In genomic region chr1:25534389-25534788, GRCh38 we compare ENCODE assay signal across 22 cellular contexts.
"Had no signal": no experiment of that assay in that cellular context is flagged by ENCODE, and none has a peak within 500 bp of the region (broad histone marks: within the 10 kb centered on the region; RNA-seq: fewer than 3 reads in every experiment).

No MANE protein-coding gene starts in this region.

- ATAC-seq: activated T-cell treated with anti-CD3 and anti-CD28 coated beads, Interleukin-2, amount 50 U/mL, for 72 hours; gastroesophageal sphincter; heart left ventricle; left ventricle myocardium superior; sciatic nerve; T-helper 17 cell had no signal

- H3K27me3 ChIP-seq: gastroesophageal sphincter, heart left ventricle, upper lobe of left lung had no signal

- H3K27me3 Mint-ChIP-seq: activated CD4-positive, alpha-beta memory T cell treated with anti-CD3 and anti-CD28 coated beads for 36 hours; T-helper 17 cell had no signal

- DNase-seq: activated CD4-positive, alpha-beta memory T cell treated with anti-CD3 and anti-CD28 coated beads for 36 hours; activated CD4-positive, alpha-beta T cell treated with anti-CD3 and anti-CD28 coated beads for 48 hours; activated CD4-positive, CD25-positive, alpha-beta regulatory T cell; activated effector memory CD4-positive, alpha-beta T cell treated with Interleukin-2 at 50 U/mL for 16 hours; activated naive CD4-positive, alpha-beta T cell treated with anti-CD3 and anti-CD28 coated beads for 36 hours; activated T-cell treated with anti-CD3 and anti-CD28 coated beads, Interleukin-2, amount 50 U/mL, for 72 hours; amygdala; cerebellar nuclear complex; cortex of kidney; endodermal cell; heart left ventricle; left ventricle myocardium superior; small intestine; stimulated activated CD4-positive, alpha-beta T cell treated with anti-CD3 and anti-CD28 coated beads, Interleukin-15, amount 100 ng/mL, for 24 hours; stimulated activated CD4-positive, alpha-beta T cell treated with anti-CD3 and anti-CD28 coated beads, Interleukin-2, amount 100 ng/mL, for 48 hours; stimulated activated naive CD4-positive, alpha-beta T cell treated with Interleukin-2 at 50 U/mL for 16 hours; T-helper 17 cell; upper lobe of left lung had no signal

- H3K4me1 ChIP-seq: gastroesophageal sphincter, heart left ventricle, upper lobe of left lung had no signal

- H3K36me3 Mint-ChIP-seq: activated CD4-positive, alpha-beta memory T cell treated with anti-CD3 and anti-CD28 coated beads for 36 hours had no signal

- H3K9me3 ChIP-seq: gastroesophageal sphincter, heart left ventricle, thoracic aorta, upper lobe of left lung had no signal

- H3K9me3 Mint-ChIP-seq: activated CD4-positive, alpha-beta memory T cell treated with anti-CD3 and anti-CD28 coated beads for 36 hours; activated naive CD4-positive, alpha-beta T cell treated with anti-CD3 and anti-CD28 coated beads for 36 hours; activated T-cell treated with anti-CD3 and anti-CD28 coated beads, Interleukin-2, amount 50 U/mL, for 72 hours; endodermal cell had no signal

- H3K27ac ChIP-seq: epithelial cell of prostate, gastroesophageal sphincter, heart left ventricle, thoracic aorta, upper lobe of left lung had no signal

- H3K4me1 Mint-ChIP-seq: endodermal cell had no signal

- H3K4me3 ChIP-seq: gastroesophageal sphincter, heart left ventricle, thoracic aorta, upper lobe of left lung had no signal

- H3K27ac Mint-ChIP-seq: activated CD4-positive, alpha-beta memory T cell treated with anti-CD3 and anti-CD28 coated beads for 36 hours; activated naive CD4-positive, alpha-beta T cell treated with anti-CD3 and anti-CD28 coated beads for 36 hours; activated T-cell treated with anti-CD3 and anti-CD28 coated beads, Interleukin-2, amount 50 U/mL, for 72 hours; endodermal cell; T-helper 17 cell had no signal

- H3K36me3 ChIP-seq: gastroesophageal sphincter, heart left ventricle, thoracic aorta, upper lobe of left lung had no signal

- H3K4me3 Mint-ChIP-seq: activated CD4-positive, alpha-beta memory T cell treated with anti-CD3 and anti-CD28 coated beads for 36 hours; activated naive CD4-positive, alpha-beta T cell treated with anti-CD3 and anti-CD28 coated beads for 36 hours; activated T-cell treated with anti-CD3 and anti-CD28 coated beads, Interleukin-2, amount 50 U/mL, for 72 hours; endodermal cell; T-helper 17 cell had no signal
